Comparison of ENCODE assay signal across 10 cellular contexts in genomic region chr12:46209165-46209564, GRCh38. TPM values are rescaled to one million over a fixed set of nuclear protein-coding genes. Genes with fewer than 3 reads are reported as not detected.
DNase-seq lines count a peak whose midpoint lies in the region; ATAC-seq and TF ChIP-seq lines count a peak whose summit lies in the region.
"Had no signal": no experiment of that assay in that cellular context is flagged by ENCODE, and none has a peak within 500 bp of the region (broad histone marks: within the 10 kb centered on the region; RNA-seq: fewer than 3 reads in every experiment).

No MANE protein-coding gene starts in this region.

- H4K20me1 ChIP-seq in OCI-LY1 (ENCODE audit: insufficient read depth, low read length): no peaks in the 10 kb centered on the region

- WGBS in esophagus squamous epithelium, 2 donors: 21 to 38% methylated on average over 4 of the region's 4 CpGs

- H3K27ac Mint-ChIP-seq in activated CD4-positive, alpha-beta T cell treated with anti-CD3 and anti-CD28 coated beads, Interleukin-2, amount 10 ng/mL, durations not matched to agents 7 days and 5 days: peak overlapping the region; percentile 79
- peak overlapping the region; percentile 97 for H3K27ac Mint-ChIP-seq in stimulated activated effector memory CD8-positive, alpha-beta T cell treated with anti-CD3 and anti-CD28 coated beads, Interleukin-12 subunit alpha, Interleukin-12 subunit beta, amount 100 ng/mL, for 72 hours

- peak overlapping the region; percentile 15; the same call in 1 of the 2 replicates for H3K9ac ChIP-seq in OCI-LY1 (ENCODE audit: low read length)

- no peak overlapping the region for H2AFZ ChIP-seq in OCI-LY1 (ENCODE audit: low read length)

- H3K4me1 Mint-ChIP-seq in activated CD4-positive, alpha-beta T cell treated with anti-CD3 and anti-CD28 coated beads, Interleukin-2, amount 10 ng/mL, durations not matched to agents 7 days and 5 days: peaks cover 76% of the 10 kb centered on the region
- peaks cover 52% of the 10 kb centered on the region for H3K4me1 Mint-ChIP-seq in stimulated activated effector memory CD8-positive, alpha-beta T cell treated with anti-CD3 and anti-CD28 coated beads, Interleukin-12 subunit alpha, Interleukin-12 subunit beta, amount 100 ng/mL, for 72 hours

- no peaks in the 10 kb centered on the region for H3K27me3 Mint-ChIP-seq in activated CD4-positive, alpha-beta T cell treated with anti-CD3 and anti-CD28 coated beads, Interleukin-2, amount 10 ng/mL, durations not matched to agents 7 days and 5 days

- H3K4me3 ChIP-seq in OCI-LY1 (ENCODE audit: low read depth, low read length, poor library complexity, severe bottlenecking) (no peak overlapping the region), esophagus squamous epithelium (no peak overlapping the region)

- no peak for DNase-seq in activated CD4-positive, alpha-beta T cell treated with anti-CD3 and anti-CD28 coated beads, Interleukin-2, amount 10 ng/mL, durations not matched to agents 7 days and 5 days
- no peak for DNase-seq in activated CD4-positive, alpha-beta T cell treated with anti-CD3 and anti-CD28 coated beads, Interleukin-2, amount 50 U/mL, for 48 hours
- no peak for DNase-seq in esophagus squamous epithelium (lab: John Stamatoyannopoulos, UW)
- DNase-seq in stimulated activated effector memory CD8-positive, alpha-beta T cell treated with anti-CD3 and anti-CD28 coated beads, Interleukin-12 subunit alpha, Interleukin-12 subunit beta, amount 100 ng/mL, for 72 hours (ENCODE audit: low spot score in 2 of 2): no peak
- DNase-seq in effector CD8-positive, alpha-beta T cell (lab: John Stamatoyannopoulos, UW): no peak
- no peak for DNase-seq in cerebellum (ENCODE audit: low spot score)
- DNase-seq: erythroblast had no signal

- H3K9me2 ChIP-seq in OCI-LY1 (ENCODE audit: low read depth, low read length): no peaks in the 10 kb centered on the region

- H3K36me3 ChIP-seq in OCI-LY1 (ENCODE audit: insufficient read depth, low read length) (peaks cover 80% of the 10 kb centered on the region), esophagus squamous epithelium (peaks cover 0 to 50% (median 0%) of the 10 kb centered on the region in 3 donors)
- H3K36me3 ChIP-seq: neutrophil had no signal

- no peak for ATAC-seq in stimulated activated effector memory CD8-positive, alpha-beta T cell treated with anti-CD3 and anti-CD28 coated beads, Interleukin-12 subunit alpha, Interleukin-12 subunit beta, amount 100 ng/mL, for 72 hours
- ATAC-seq in GM21825 (IDR thresholded peaks at IDR 0.05; ENCODE audit: unreplicated experiment): no peak

- H3K4me3 Mint-ChIP-seq in activated CD4-positive, alpha-beta T cell treated with anti-CD3 and anti-CD28 coated beads, Interleukin-2, amount 10 ng/mL, durations not matched to agents 7 days and 5 days: no peak overlapping the region
- peak overlapping the region; percentile 46 for H3K4me3 Mint-ChIP-seq in stimulated activated effector memory CD8-positive, alpha-beta T cell treated with anti-CD3 and anti-CD28 coated beads, Interleukin-12 subunit alpha, Interleukin-12 subunit beta, amount 100 ng/mL, for 72 hours

- peaks cover 9% of the 10 kb centered on the region for H3K79me2 ChIP-seq in OCI-LY1 (ENCODE audit: insufficient read depth, low read length)

- H3K4me1 ChIP-seq in OCI-LY1 (ENCODE audit: insufficient read depth, low read length, severe bottlenecking): peaks cover 79% of the 10 kb centered on the region
- peaks cover 3 to 66% (median 15%) of the 10 kb centered on the region in 3 donors for H3K4me1 ChIP-seq in esophagus squamous epithelium

- peak overlapping the region; percentile 12; the same call in 1 of the 2 replicates for H3K4me2 ChIP-seq in OCI-LY1 (ENCODE audit: low read length)

- peaks cover 93% of the 10 kb centered on the region for H3K36me3 Mint-ChIP-seq in activated CD4-positive, alpha-beta T cell treated with anti-CD3 and anti-CD28 coated beads, Interleukin-2, amount 10 ng/mL, durations not matched to agents 7 days and 5 days (ENCODE audit: low read depth)
- peaks cover 97% of the 10 kb centered on the region for H3K36me3 Mint-ChIP-seq in stimulated activated effector memory CD8-positive, alpha-beta T cell treated with anti-CD3 and anti-CD28 coated beads, Interleukin-12 subunit alpha, Interleukin-12 subunit beta, amount 100 ng/mL, for 72 hours

- H3K27ac ChIP-seq in OCI-LY1 (ENCODE audit: low read depth, low read length, poor library complexity, severe bottlenecking) (peak overlapping the region; percentile 90), esophagus squamous epithelium (peak overlapping the region; percentile 33 to 68 (median 36))
- H3K27ac ChIP-seq: neutrophil had no signal

- H3K9me3 ChIP-seq in OCI-LY1 (ENCODE audit: low read length) (no peaks in the 10 kb centered on the region), esophagus squamous epithelium (no peaks in the 10 kb centered on the region)
- H3K9me3 ChIP-seq: neutrophil had no signal

- CTCF ChIA-PET in activated CD4-positive, alpha-beta T cell treated with anti-CD3 and anti-CD28 coated beads, Interleukin-2, amount 10 ng/mL, durations not matched to agents 7 days and 5 days (lab: Charles Lee): interaction anchor here (1.0 to 1.7 kb wide), 4 partner anchors 13 to 29 kb away, joined by 3 to 6 read pairs (median 4); no protein-coding TSS in a partner anchor

- no peak for TF ChIP-seq POLR2A in esophagus squamous epithelium (IDR thresholded peaks at IDR 0.05)

- TF ChIP-seq CTCF in OCI-LY1 (IDR thresholded peaks at IDR 0.05; ENCODE audit: low read length) (no peak), esophagus squamous epithelium (IDR thresholded peaks at IDR 0.05) (no peak)

- H3K27me3 ChIP-seq in OCI-LY1 (ENCODE audit: insufficient read depth, low read length) (no peaks in the 10 kb centered on the region), esophagus squamous epithelium (no peaks in the 10 kb centered on the region)
- H3K27me3 ChIP-seq: neutrophil had no signal

- peaks cover 2% of the 10 kb centered on the region for H3K9me3 Mint-ChIP-seq in activated CD4-positive, alpha-beta T cell treated with anti-CD3 and anti-CD28 coated beads, Interleukin-2, amount 10 ng/mL, durations not matched to agents 7 days and 5 days
- H3K9me3 Mint-ChIP-seq in stimulated activated effector memory CD8-positive, alpha-beta T cell treated with anti-CD3 and anti-CD28 coated beads, Interleukin-12 subunit alpha, Interleukin-12 subunit beta, amount 100 ng/mL, for 72 hours: no peaks in the 10 kb centered on the region

- no peaks in the 10 kb centered on the region for H3F3A ChIP-seq in OCI-LY1 (ENCODE audit: insufficient read depth, low read length)

- POLR2A ChIA-PET in activated CD4-positive, alpha-beta T cell treated with anti-CD3 and anti-CD28 coated beads, Interleukin-2, amount 10 ng/mL, durations not matched to agents 7 days and 5 days (lab: Charles Lee): interaction anchor here (1.2 kb wide), 1 partner anchor 60 kb away, joined by 3 read pairs; the partner anchor contains the start of gene SLC38A1

- intact Hi-C loops in esophagus squamous epithelium (cut with DNase I): no loop called here

RNA-seq across cellular contexts. Expression of gene SLC38A1, which starts 59.7 kb away (rescaled TPM):
- 100 to 1,000 TPM; 180 to 219 TPM for total RNA-seq in activated CD4-positive, alpha-beta T cell treated with anti-CD3 and anti-CD28 coated beads, Interleukin-2, amount 10 ng/mL, durations not matched to agents 7 days and 5 days
- total RNA-seq in esophagus squamous epithelium (10 to 100 TPM; 23.3 to 88.7 (median 73.3) TPM), cerebellum (198 TPM)
